Comparison of ENCODE assay signal across 20 cellular contexts in genomic region chr14:98984027-98984718, GRCh38.
DNase-seq lines count a peak whose midpoint lies in the region; ATAC-seq and TF ChIP-seq lines count a peak whose summit lies in the region.
"Had no signal": no experiment of that assay in that cellular context is flagged by ENCODE, and none has a peak within 500 bp of the region (broad histone marks: within the 10 kb centered on the region; RNA-seq: fewer than 3 reads in every experiment).

No MANE protein-coding gene starts in this region.

- no peaks in the 10 kb centered on the region for H3K79me2 ChIP-seq in Karpas-422 (ENCODE audit: low read length)

- no peak for DNase-seq in activated T-cell treated with anti-CD3 and anti-CD28 coated beads, Interleukin-2, amount 50 U/mL, for 24 hours
- no peak for DNase-seq in activated T-cell treated with anti-CD3 and anti-CD28 coated beads for 4 hours
- DNase-seq in T-helper 17 cell: no peak
- peak; percentile 54 for DNase-seq in coronary artery (ENCODE audit: low spot score)
- no peak for DNase-seq in spleen
- DNase-seq in Karpas-422: no peak
- no peak for DNase-seq in activated CD4-positive, CD25-positive, alpha-beta regulatory T cell treated with anti-CD3 and anti-CD28 coated beads, Interleukin-2, amount 50 U/mL, for 72 hours
- DNase-seq: anterior cingulate cortex, C1 segment of cervical spinal cord, caudate nucleus, DMS 273 treated with DMSO at 0.1 percent for 48 hours, esophagus squamous epithelium, kidney glomerular epithelial cell, NCI-H1436, NCI-H2171, NCI-H748 treated with DMSO at 0.1 percent for 48 hours, pancreas, right lobe of liver had no signal

- H3K4me1 ChIP-seq in spleen (peaks cover 0 to 9% (median 0%) of the 10 kb centered on the region in 6 donors), Karpas-422 (ENCODE audit: low read length) (no peaks in the 10 kb centered on the region)
- H3K4me1 ChIP-seq: esophagus squamous epithelium, pancreas, right lobe of liver had no signal

- H3K27me3 ChIP-seq in spleen (replicated peaks in 1 of 7) (no peaks in the 10 kb centered on the region), Karpas-422 (ENCODE audit: low read length) (no peaks in the 10 kb centered on the region)
- H3K27me3 ChIP-seq: esophagus squamous epithelium, pancreas, right lobe of liver had no signal

- no peak for TF ChIP-seq CTCF in coronary artery (IDR thresholded peaks at IDR 0.05)
- TF ChIP-seq CTCF in spleen (IDR thresholded peaks at IDR 0.05 in 8 of 11, conservative IDR thresholded peaks at IDR 0.05 in 3 of 11): no peak

- H3K4me3 Mint-ChIP-seq in activated T-cell treated with anti-CD3 and anti-CD28 coated beads, Interleukin-2, amount 50 U/mL, for 24 hours: peak overlapping the region; percentile 58
- peak overlapping the region; percentile 84 for H3K4me3 Mint-ChIP-seq in T-helper 17 cell

- no peaks in the 10 kb centered on the region for H3K36me3 Mint-ChIP-seq in activated T-cell treated with anti-CD3 and anti-CD28 coated beads, Interleukin-2, amount 50 U/mL, for 24 hours (ENCODE audit: low read depth)
- H3K36me3 Mint-ChIP-seq in T-helper 17 cell (ENCODE audit: low read depth): no peaks in the 10 kb centered on the region

- intact Hi-C loops in spleen (cut with DNase I; ENCODE audit: low total_unique reads): no loop called here

- no peaks in the 10 kb centered on the region for H3K27me3 Mint-ChIP-seq in activated T-cell treated with anti-CD3 and anti-CD28 coated beads, Interleukin-2, amount 50 U/mL, for 24 hours
- no peaks in the 10 kb centered on the region for H3K27me3 Mint-ChIP-seq in T-helper 17 cell

- no peak for TF ChIP-seq POLR2A in spleen (IDR thresholded peaks at IDR 0.05)

- H3K36me3 ChIP-seq in spleen: no peaks in the 10 kb centered on the region
- H3K36me3 ChIP-seq in Karpas-422 (ENCODE audit: insufficient read depth, low read length): no peaks in the 10 kb centered on the region
- H3K36me3 ChIP-seq: esophagus squamous epithelium, pancreas, right lobe of liver had no signal

- H3K27ac ChIP-seq in coronary artery (no peak overlapping the region), spleen (peak overlapping the region in 6 of 8 donors; percentile 5 to 81 (median 63)), Karpas-422 (ENCODE audit: low read length) (no peak overlapping the region)
- H3K27ac ChIP-seq: esophagus squamous epithelium, pancreas, right lobe of liver had no signal

- H3K9me2 ChIP-seq in Karpas-422 (replicated peaks; ENCODE audit: insufficient read depth, low read length): no peaks in the 10 kb centered on the region

- H3K4me3 ChIP-seq in coronary artery (no peak overlapping the region), spleen (no peak overlapping the region), Karpas-422 (ENCODE audit: low read length) (no peak overlapping the region)
- H3K4me3 ChIP-seq: esophagus squamous epithelium, pancreas, right lobe of liver had no signal

- ATAC-seq in T-helper 17 cell (peak; percentile 67), HG02642 (IDR thresholded peaks at IDR 0.05; ENCODE audit: poor library complexity, unreplicated experiment) (no peak)
- ATAC-seq: HepG2, pancreas had no signal

- WGBS in spleen, 5 donors: 80 to 84% (median 83%) methylated on average over 11 of the region's 11 CpGs

- H4K20me1 ChIP-seq in Karpas-422 (ENCODE audit: insufficient read depth, low read depth, low read length): no peaks in the 10 kb centered on the region

- H2AFZ ChIP-seq in Karpas-422 (ENCODE audit: low read length): no peak overlapping the region

- H3K27ac Mint-ChIP-seq in activated T-cell treated with anti-CD3 and anti-CD28 coated beads, Interleukin-2, amount 50 U/mL, for 24 hours: peak overlapping the region; percentile 92
- peak overlapping the region; percentile 96 for H3K27ac Mint-ChIP-seq in T-helper 17 cell

- H3K4me1 Mint-ChIP-seq in activated T-cell treated with anti-CD3 and anti-CD28 coated beads, Interleukin-2, amount 50 U/mL, for 24 hours (ENCODE audit: low read depth): peaks cover 32% of the 10 kb centered on the region
- peaks cover 43% of the 10 kb centered on the region for H3K4me1 Mint-ChIP-seq in T-helper 17 cell

- no peak overlapping the region for H3K9ac ChIP-seq in Karpas-422 (ENCODE audit: low read length)

- peaks cover 6% of the 10 kb centered on the region for H3K9me3 Mint-ChIP-seq in activated T-cell treated with anti-CD3 and anti-CD28 coated beads, Interleukin-2, amount 50 U/mL, for 24 hours

- H3K9me3 ChIP-seq in T-helper 17 cell (ENCODE audit: control insufficient read depth, low read length, poor library complexity, severe bottlenecking) (no peaks in the 10 kb centered on the region), spleen (peaks cover 0 to 14% (median 4%) of the 10 kb centered on the region in 8 donors), Karpas-422 (ENCODE audit: low read length) (no peaks in the 10 kb centered on the region)
- H3K9me3 ChIP-seq: esophagus squamous epithelium, pancreas, right lobe of liver had no signal

- no peak overlapping the region for H3K4me2 ChIP-seq in Karpas-422 (ENCODE audit: low read depth, low read length, poor library complexity, severe bottlenecking)

Comparison
In these comparisons a context has a peak if more than half of its experiments do, and no peak if none do; other contexts are left out.
1. H3K27ac ChIP-seq: peak in spleen (6 of 8); none in coronary artery (0 of 2) and Karpas-422 (single experiment).